In genomic region chr17:50361561-50362480, GRCh38 we compare ENCODE assay signal across 1 cellular context.
A peak's percentile ranks its signal among the peaks of the same experiment; 100 is the strongest.
TF ChIP-seq lines count a peak whose summit lies in the region.

No MANE protein-coding gene starts in this region.

TF ChIP-seq in K562, 482 proteins besides CTCF, POLR2A, EP300 and RAD21 (continued from another document and continues in another):
- TF ChIP-seq, protein P1, sequence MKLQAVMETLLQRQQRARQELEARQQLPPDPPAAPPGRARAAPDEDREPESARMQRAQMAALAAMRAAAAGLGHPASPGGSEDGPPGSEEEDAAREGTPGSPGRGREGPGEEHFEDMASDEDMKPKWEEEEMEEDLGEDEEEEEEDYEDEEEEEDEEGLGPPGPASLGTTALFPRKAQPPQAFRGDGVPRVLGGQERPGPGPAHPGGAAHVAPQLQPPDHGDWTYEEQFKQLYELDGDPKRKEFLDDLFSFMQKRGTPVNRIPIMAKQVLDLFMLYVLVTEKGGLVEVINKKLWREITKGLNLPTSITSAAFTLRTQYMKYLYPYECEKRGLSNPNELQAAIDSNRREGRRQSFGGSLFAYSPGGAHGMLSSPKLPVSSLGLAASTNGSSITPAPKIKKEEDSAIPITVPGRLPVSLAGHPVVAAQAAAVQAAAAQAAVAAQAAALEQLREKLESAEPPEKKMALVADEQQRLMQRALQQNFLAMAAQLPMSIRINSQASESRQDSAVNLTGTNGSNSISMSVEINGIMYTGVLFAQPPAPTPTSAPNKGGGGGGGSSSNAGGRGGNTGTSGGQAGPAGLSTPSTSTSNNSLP (IDR thresholded peaks at IDR 0.05; ENCODE audit: borderline replicate concordance, low read depth, low read length), result 0 out of 2 replicates have a peak, but pooled peaks have one; percentile 21
- TF ChIP-seq ZKSCAN1 (IDR thresholded peaks at IDR 0.05; ENCODE audit: low read depth, low read length) (peak; percentile 65; the same call in 1 of the 2 replicates), SRSF3 (IDR thresholded peaks at IDR 0.05; ENCODE audit: insufficient read depth, low read length) (no peak), POLR3G (IDR thresholded peaks at IDR 0.05; ENCODE audit: extremely low read depth, insufficient read length, insufficient replicate concordance) (no peak), DPF2 (IDR thresholded peaks at IDR 0.05) (peak; percentile 95), XRCC5 (IDR thresholded peaks at IDR 0.05; ENCODE audit: low read depth, low read length) (peak; percentile 90), CREBBP (IDR thresholded peaks at IDR 0.05; ENCODE audit: low read depth, low read length) (no peak), ZNF449 (CRISPR knock-in tag; IDR thresholded peaks at IDR 0.05) (no peak), ZNF76 (CRISPR knock-in tag; IDR thresholded peaks at IDR 0.05; ENCODE audit: borderline replicate concordance) (no peak), JUN (IDR thresholded peaks at IDR 0.05; ENCODE audit: borderline replicate concordance, low read depth, low read length) (0 out of 2 replicates have a peak, but pooled peaks have one; percentile 50), JUN (CRISPR knock-in tag; IDR thresholded peaks at IDR 0.05; ENCODE audit: borderline replicate concordance) (no peak), GATA2 (CRISPR knock-in tag; IDR thresholded peaks at IDR 0.05) (peak; percentile 94), KDM1A (IDR thresholded peaks at IDR 0.05) (peak; percentile 93 to 94), RBFOX2 (IDR thresholded peaks at IDR 0.05; ENCODE audit: low read depth, low read length) (no peak), BRD4 (IDR thresholded peaks at IDR 0.05) (no peak), HNRNPUL1 (IDR thresholded peaks at IDR 0.05; ENCODE audit: low read length) (no peak), E2F3 (CRISPR knock-in tag; IDR thresholded peaks at IDR 0.05) (no peak), GMEB1 (CRISPR knock-in tag; IDR thresholded peaks at IDR 0.05) (no peak), SMAD2 (IDR thresholded peaks at IDR 0.05; ENCODE audit: low read depth, low read length) (no peak), BACH1 (tag; IDR thresholded peaks at IDR 0.05) (no peak), REST (CRISPR knock-in tag; IDR thresholded peaks at IDR 0.05; ENCODE audit: low read depth) (no peak), TOE1 (IDR thresholded peaks at IDR 0.05; ENCODE audit: borderline replicate concordance) (no peak), TOE1 (CRISPR knock-in tag; IDR thresholded peaks at IDR 0.05; ENCODE audit: borderline replicate concordance, low read depth) (no peak), THRB (CRISPR knock-in tag; conservative IDR thresholded peaks at IDR 0.05) (no peak), TBL1XR1 (IDR thresholded peaks at IDR 0.05; ENCODE audit: low read length in 2 of 2) (peak in 1 of 2 experiments; percentile 56; a peak in 2 of 4 replicates), SP2 (IDR thresholded peaks at IDR 0.05; ENCODE audit: extremely low read depth, low read depth, low read length, poor library complexity, severe bottlenecking) (no peak), TCF7 (IDR thresholded peaks at IDR 0.05; ENCODE audit: borderline replicate concordance) (no peak), PHF21A (IDR thresholded peaks at IDR 0.05; ENCODE audit: borderline replicate concordance, low read depth) (0 out of 2 replicates have a peak, but pooled peaks have one; percentile 53), RFX7 (CRISPR knock-in tag; IDR thresholded peaks at IDR 0.05) (no peak), GATAD2B (IDR thresholded peaks at IDR 0.05; ENCODE audit: borderline replicate concordance) (no peak), NCOA1 (IDR thresholded peaks at IDR 0.05; ENCODE audit: low read depth) (peak; percentile 70; the same call in 1 of the 2 replicates), MLX (CRISPR knock-in tag; conservative IDR thresholded peaks at IDR 0.05) (no peak), ZKSCAN8 (CRISPR knock-in tag; IDR thresholded peaks at IDR 0.05) (no peak), ZNF695 (CRISPR knock-in tag; IDR thresholded peaks at IDR 0.05) (no peak)
- TF ChIP-seq, protein P2, sequence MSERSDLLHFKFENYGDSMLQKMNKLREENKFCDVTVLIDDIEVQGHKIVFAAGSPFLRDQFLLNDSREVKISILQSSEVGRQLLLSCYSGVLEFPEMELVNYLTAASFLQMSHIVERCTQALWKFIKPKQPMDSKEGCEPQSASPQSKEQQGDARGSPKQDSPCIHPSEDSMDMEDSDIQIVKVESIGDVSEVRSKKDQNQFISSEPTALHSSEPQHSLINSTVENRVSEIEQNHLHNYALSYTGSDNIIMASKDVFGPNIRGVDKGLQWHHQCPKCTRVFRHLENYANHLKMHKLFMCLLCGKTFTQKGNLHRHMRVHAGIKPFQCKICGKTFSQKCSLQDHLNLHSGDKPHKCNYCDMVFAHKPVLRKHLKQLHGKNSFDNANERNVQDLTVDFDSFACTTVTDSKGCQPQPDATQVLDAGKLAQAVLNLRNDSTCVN (CRISPR knock-in tag; IDR thresholded peaks at IDR 0.05), result no peak
- TF ChIP-seq, protein P3, sequence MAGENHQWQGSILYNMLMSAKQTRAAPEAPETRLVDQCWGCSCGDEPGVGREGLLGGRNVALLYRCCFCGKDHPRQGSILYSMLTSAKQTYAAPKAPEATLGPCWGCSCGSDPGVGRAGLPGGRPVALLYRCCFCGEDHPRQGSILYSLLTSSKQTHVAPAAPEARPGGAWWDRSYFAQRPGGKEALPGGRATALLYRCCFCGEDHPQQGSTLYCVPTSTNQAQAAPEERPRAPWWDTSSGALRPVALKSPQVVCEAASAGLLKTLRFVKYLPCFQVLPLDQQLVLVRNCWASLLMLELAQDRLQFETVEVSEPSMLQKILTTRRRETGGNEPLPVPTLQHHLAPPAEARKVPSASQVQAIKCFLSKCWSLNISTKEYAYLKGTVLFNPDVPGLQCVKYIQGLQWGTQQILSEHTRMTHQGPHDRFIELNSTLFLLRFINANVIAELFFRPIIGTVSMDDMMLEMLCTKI (IDR thresholded peaks at IDR 0.05; ENCODE audit: partially characterized antibody), result no peak
- TF ChIP-seq, protein P4, sequence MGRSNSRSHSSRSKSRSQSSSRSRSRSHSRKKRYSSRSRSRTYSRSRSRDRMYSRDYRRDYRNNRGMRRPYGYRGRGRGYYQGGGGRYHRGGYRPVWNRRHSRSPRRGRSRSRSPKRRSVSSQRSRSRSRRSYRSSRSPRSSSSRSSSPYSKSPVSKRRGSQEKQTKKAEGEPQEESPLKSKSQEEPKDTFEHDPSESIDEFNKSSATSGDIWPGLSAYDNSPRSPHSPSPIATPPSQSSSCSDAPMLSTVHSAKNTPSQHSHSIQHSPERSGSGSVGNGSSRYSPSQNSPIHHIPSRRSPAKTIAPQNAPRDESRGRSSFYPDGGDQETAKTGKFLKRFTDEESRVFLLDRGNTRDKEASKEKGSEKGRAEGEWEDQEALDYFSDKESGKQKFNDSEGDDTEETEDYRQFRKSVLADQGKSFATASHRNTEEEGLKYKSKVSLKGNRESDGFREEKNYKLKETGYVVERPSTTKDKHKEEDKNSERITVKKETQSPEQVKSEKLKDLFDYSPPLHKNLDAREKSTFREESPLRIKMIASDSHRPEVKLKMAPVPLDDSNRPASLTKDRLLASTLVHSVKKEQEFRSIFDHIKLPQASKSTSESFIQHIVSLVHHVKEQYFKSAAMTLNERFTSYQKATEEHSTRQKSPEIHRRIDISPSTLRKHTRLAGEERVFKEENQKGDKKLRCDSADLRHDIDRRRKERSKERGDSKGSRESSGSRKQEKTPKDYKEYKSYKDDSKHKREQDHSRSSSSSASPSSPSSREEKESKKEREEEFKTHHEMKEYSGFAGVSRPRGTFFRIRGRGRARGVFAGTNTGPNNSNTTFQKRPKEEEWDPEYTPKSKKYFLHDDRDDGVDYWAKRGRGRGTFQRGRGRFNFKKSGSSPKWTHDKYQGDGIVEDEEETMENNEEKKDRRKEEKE (IDR thresholded peaks at IDR 0.05; ENCODE audit: borderline replicate concordance in 1 of 2, control insufficient read depth in 1 of 2, low read depth in 2 of 2, low read length in 1 of 2), result no peak
- TF ChIP-seq, protein P5, sequence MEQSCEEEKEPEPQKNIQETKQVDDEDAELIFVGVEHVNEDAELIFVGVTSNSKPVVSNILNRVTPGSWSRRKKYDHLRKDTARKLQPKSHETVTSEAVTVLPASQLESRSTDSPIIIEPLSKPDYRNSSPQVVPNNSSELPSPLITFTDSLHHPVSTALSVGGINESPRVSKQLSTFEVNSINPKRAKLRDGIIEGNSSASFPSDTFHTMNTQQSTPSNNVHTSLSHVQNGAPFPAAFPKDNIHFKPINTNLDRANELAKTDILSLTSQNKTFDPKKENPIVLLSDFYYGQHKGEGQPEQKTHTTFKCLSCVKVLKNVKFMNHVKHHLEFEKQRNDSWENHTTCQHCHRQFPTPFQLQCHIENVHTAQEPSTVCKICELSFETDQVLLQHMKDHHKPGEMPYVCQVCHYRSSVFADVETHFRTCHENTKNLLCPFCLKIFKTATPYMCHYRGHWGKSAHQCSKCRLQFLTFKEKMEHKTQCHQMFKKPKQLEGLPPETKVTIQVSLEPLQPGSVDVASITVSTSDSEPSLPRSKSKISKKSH (CRISPR knock-in tag; IDR thresholded peaks at IDR 0.05), result no peak
- TF ChIP-seq, protein P6, sequence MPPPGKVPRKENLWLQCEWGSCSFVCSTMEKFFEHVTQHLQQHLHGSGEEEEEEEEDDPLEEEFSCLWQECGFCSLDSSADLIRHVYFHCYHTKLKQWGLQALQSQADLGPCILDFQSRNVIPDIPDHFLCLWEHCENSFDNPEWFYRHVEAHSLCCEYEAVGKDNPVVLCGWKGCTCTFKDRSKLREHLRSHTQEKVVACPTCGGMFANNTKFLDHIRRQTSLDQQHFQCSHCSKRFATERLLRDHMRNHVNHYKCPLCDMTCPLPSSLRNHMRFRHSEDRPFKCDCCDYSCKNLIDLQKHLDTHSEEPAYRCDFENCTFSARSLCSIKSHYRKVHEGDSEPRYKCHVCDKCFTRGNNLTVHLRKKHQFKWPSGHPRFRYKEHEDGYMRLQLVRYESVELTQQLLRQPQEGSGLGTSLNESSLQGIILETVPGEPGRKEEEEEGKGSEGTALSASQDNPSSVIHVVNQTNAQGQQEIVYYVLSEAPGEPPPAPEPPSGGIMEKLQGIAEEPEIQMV (tag; conservative IDR thresholded peaks at IDR 0.05; ENCODE audit: low read depth), result no peak
- TF ChIP-seq, protein P7, sequence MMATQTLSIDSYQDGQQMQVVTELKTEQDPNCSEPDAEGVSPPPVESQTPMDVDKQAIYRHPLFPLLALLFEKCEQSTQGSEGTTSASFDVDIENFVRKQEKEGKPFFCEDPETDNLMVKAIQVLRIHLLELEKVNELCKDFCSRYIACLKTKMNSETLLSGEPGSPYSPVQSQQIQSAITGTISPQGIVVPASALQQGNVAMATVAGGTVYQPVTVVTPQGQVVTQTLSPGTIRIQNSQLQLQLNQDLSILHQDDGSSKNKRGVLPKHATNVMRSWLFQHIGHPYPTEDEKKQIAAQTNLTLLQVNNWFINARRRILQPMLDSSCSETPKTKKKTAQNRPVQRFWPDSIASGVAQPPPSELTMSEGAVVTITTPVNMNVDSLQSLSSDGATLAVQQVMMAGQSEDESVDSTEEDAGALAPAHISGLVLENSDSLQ (IDR thresholded peaks at IDR 0.05), result peak; percentile 83
